Comparison of ENCODE assay signal across 8 cellular contexts in the genomic region with DNA sequence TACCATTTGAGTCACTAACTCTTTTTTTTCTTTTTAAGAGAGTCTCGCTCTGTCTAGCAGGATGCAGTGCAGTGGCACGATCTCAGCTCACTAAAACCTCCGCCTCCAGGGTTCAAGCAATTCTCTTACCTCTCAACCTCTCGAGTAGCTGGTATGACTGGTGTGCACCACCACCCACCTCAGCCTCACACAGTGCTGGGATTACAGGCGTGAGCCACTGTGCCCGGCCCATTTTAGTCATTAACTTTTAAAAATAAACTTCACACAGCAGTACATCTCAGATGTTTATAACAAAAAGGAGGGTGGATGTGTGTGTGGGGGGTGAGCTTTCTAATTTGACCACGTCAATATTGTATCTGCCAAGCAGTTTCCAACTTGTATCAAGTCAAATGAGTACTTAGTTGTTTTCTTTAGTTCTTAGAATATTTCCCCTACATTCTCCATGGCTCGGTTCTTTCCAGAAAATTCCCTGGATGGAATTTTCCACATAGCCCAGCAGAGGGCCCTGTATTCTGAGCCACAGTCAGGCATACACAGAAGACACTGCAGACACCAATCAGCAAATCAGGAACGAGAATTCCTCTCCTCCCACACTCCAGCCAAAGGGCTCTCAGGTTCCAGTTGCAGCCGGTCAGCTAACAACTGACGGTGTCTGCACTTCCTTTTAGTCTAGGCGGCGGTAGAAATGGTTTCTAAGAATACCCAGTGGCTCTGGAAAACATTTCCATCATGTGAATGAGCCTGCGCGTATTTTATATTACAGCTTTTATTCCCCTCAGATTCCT.
DNase-seq lines count a peak whose midpoint lies in the region; ATAC-seq and TF ChIP-seq lines count a peak whose summit lies in the region.

No MANE protein-coding gene starts in this region.

- no peak for ATAC-seq in GM21786 (IDR thresholded peaks at IDR 0.05; ENCODE audit: unreplicated experiment)
- no peak for ATAC-seq in HG02623 (IDR thresholded peaks at IDR 0.05; ENCODE audit: unreplicated experiment)
- ATAC-seq in GM18517 (IDR thresholded peaks at IDR 0.05; ENCODE audit: unreplicated experiment): no peak

- no peaks in the 10 kb centered on the region for H3K36me3 ChIP-seq in muscle layer of duodenum (ENCODE audit: control insufficient read depth in 1 of 2, insufficient read depth in 2 of 2, low read length in 2 of 2)

- no peaks in the 10 kb centered on the region for H3K27me3 ChIP-seq in muscle layer of duodenum (ENCODE audit: low read depth, low read length)

- peak; percentile 17 for DNase-seq in NCI-H1694 (lab: John Stamatoyannopoulos, UW)
- DNase-seq in T1000 (lab: John Stamatoyannopoulos, UW): peak; percentile 43
- DNase-seq in fibroblast of peridontal ligament (ENCODE audit: extremely low read depth): peak; percentile 91

- no peak overlapping the region for H3K4me3 ChIP-seq in muscle layer of duodenum (ENCODE audit: low read depth in 1 of 2, low read length in 2 of 2)

- no peaks in the 10 kb centered on the region for H3K9me3 ChIP-seq in muscle layer of duodenum (ENCODE audit: control insufficient read depth in 1 of 2, low read length in 2 of 2)

- peak overlapping the region; percentile 39 for H3K27ac ChIP-seq in muscle layer of duodenum (ENCODE audit: low read length)

- peaks cover 0 to 7% of the 10 kb centered on the region in 2 donors for H3K4me1 ChIP-seq in muscle layer of duodenum (ENCODE audit: control insufficient read depth in 1 of 2, insufficient read depth in 2 of 2, low read length in 2 of 2)

- peak; percentile 40 for TF ChIP-seq CTCF in GM12873 (IDR thresholded peaks at IDR 0.05; ENCODE audit: insufficient read depth, low read depth, low read length, missing control alignments)

Comparison
In these comparisons a context has a peak if more than half of its experiments do, and no peak if none do; other contexts are left out.
1. DNase-seq: peak in every context shown above with its lines; median percentile 91 in fibroblast of peridontal ligament; 43 in T1000; 17 in NCI-H1694.